Comparison of ENCODE assay signal across 8 cellular contexts in genomic region chr19:10403137-10404021, GRCh38. TPM values are rescaled to one million over a fixed set of nuclear protein-coding genes. Genes with fewer than 3 reads are reported as not detected.
DNase-seq lines count a peak whose midpoint lies in the region; FAIRE-seq and TF ChIP-seq lines count a peak whose summit lies in the region.

TSS of gene CDC37 (minus strand) at chr19:10403542. CDS start at chr19:10403479, 63 bp downstream.

- H3K9me3 Mint-ChIP-seq in nephron progenitor cell, result no peaks in the 10 kb centered on the region
- H3K9me3 Mint-ChIP-seq in stimulated activated naive CD8-positive, alpha-beta T cell treated with anti-CD3 and anti-CD28 coated beads, Interleukin-15, Interleukin-2, amounts not matched to agents 100 ng/mL and 50 ng/mL, for 24 hours, result no peaks in the 10 kb centered on the region

- no peak for TF ChIP-seq CTCF in fibroblast of pulmonary artery (IDR thresholded peaks at IDR 0.05; ENCODE audit: low read length, missing control alignments)
- no peak for TF ChIP-seq CTCF in nephron progenitor cell (IDR thresholded peaks at IDR 0.05)

- no peak for FAIRE-seq in H54 (lab: Jason Lieb, UNC)

- H3K4me3 ChIP-seq in fibroblast of pulmonary artery (replicated peaks; ENCODE audit: low read depth, low read length), result peak within 1 kb of the TSS; percentile 100

- peak within 1 kb of the TSS; percentile 97 for H3K27ac Mint-ChIP-seq in nephron progenitor cell
- H3K27ac Mint-ChIP-seq in stimulated activated naive CD8-positive, alpha-beta T cell treated with anti-CD3 and anti-CD28 coated beads, Interleukin-15, Interleukin-2, amounts not matched to agents 100 ng/mL and 50 ng/mL, for 24 hours, result peak within 1 kb of the TSS; percentile 96

- DNase-seq in EL (peak; percentile 96), H54 (ENCODE audit: insufficient read length, low spot score) (peak; percentile 96), M059J (ENCODE audit: low read depth) (peak; percentile 94), fibroblast of pulmonary artery (ENCODE audit: low read depth) (peak; percentile 98), nephron progenitor cell (peak; percentile 99)
- DNase-seq in activated T-helper 9 cell treated with anti-CD3 and anti-CD28 coated beads, Interleukin-2, amount 50 U/mL, for 16 hours (ENCODE audit: low read depth), result peak; percentile 97

- TF ChIP-seq POLR2A in H54 (IDR thresholded peaks at IDR 0.05; ENCODE audit: low read depth, low read length), result peak; percentile 97
- TF ChIP-seq POLR2A in Raji (IDR thresholded peaks at IDR 0.05; ENCODE audit: insufficient read depth, low read depth, low read length), result peak; percentile 99

- H3K36me3 Mint-ChIP-seq in nephron progenitor cell (ENCODE audit: low read depth), result peaks cover 5% of the 10 kb centered on the region
- H3K36me3 Mint-ChIP-seq in stimulated activated naive CD8-positive, alpha-beta T cell treated with anti-CD3 and anti-CD28 coated beads, Interleukin-15, Interleukin-2, amounts not matched to agents 100 ng/mL and 50 ng/mL, for 24 hours (ENCODE audit: low read depth), result peaks cover 32% of the 10 kb centered on the region

- peaks cover 29% of the 10 kb centered on the region for H3K4me1 Mint-ChIP-seq in nephron progenitor cell
- H3K4me1 Mint-ChIP-seq in stimulated activated naive CD8-positive, alpha-beta T cell treated with anti-CD3 and anti-CD28 coated beads, Interleukin-15, Interleukin-2, amounts not matched to agents 100 ng/mL and 50 ng/mL, for 24 hours (ENCODE audit: low read depth), result peaks cover 70% of the 10 kb centered on the region

- peaks cover 48% of the 10 kb centered on the region for H3K27me3 Mint-ChIP-seq in nephron progenitor cell (ENCODE audit: low read depth, poor library complexity)
- H3K27me3 Mint-ChIP-seq in stimulated activated naive CD8-positive, alpha-beta T cell treated with anti-CD3 and anti-CD28 coated beads, Interleukin-15, Interleukin-2, amounts not matched to agents 100 ng/mL and 50 ng/mL, for 24 hours, result no peaks in the 10 kb centered on the region

- H3K4me3 Mint-ChIP-seq in nephron progenitor cell, result peak within 1 kb of the TSS; percentile 98
- H3K4me3 Mint-ChIP-seq in stimulated activated naive CD8-positive, alpha-beta T cell treated with anti-CD3 and anti-CD28 coated beads, Interleukin-15, Interleukin-2, amounts not matched to agents 100 ng/mL and 50 ng/mL, for 24 hours, result peak within 1 kb of the TSS; percentile 98

RNA-seq across cellular contexts. Expression of gene CDC37, which starts in this region (rescaled TPM):
- total RNA-seq in M059J (2014; rRNA removed; shearing (Covaris generic)), result 109 and 233 TPM in 2 replicates

Comparison
In these comparisons a context has a peak if more than half of its experiments do, and no peak if none do; other contexts are left out.
1. Peak in every context shown above with its lines: DNase-seq and H3K4me3 ChIP-seq.